Comparison of ENCODE assay signal across 8 cellular contexts in genomic region chr15:66504563-66505429, GRCh38. TPM values are rescaled to one million over a fixed set of nuclear protein-coding genes. Genes with fewer than 3 reads are reported as not detected.
DNase-seq lines count a peak whose midpoint lies in the region; ATAC-seq and TF ChIP-seq lines count a peak whose summit lies in the region.

Gene RPL4, minus strand, starts transcription at chr15:66504855. Its CDS starts 65 bp downstream, at chr15:66504790.
Gene ZWILCH, plus strand, starts transcription at chr15:66505326. Its CDS starts 13 bp downstream, at chr15:66505339.

- TF ChIP-seq CTCF in WTC11 (IDR thresholded peaks at IDR 0.05), result no peak
- no peak for TF ChIP-seq CTCF in cardiac fibroblast (IDR thresholded peaks at IDR 0.05; ENCODE audit: low read depth, low read length)

- CTCF ChIA-PET in WTC11 (lab: Charles Lee), result interaction anchor here (0.7 to 1.0 kb wide), 3 partner anchors 8 to 118 kb away, joined by 3 read pairs; partner anchors contain the start of gene MAP2K1

- no peaks in the 10 kb centered on the region for H3K9me3 Mint-ChIP-seq in WTC11
- no peaks in the 10 kb centered on the region for H3K9me3 Mint-ChIP-seq in immature natural killer cell

- H3K27me3 Mint-ChIP-seq in WTC11 (ENCODE audit: low read depth) (no peaks in the 10 kb centered on the region), immature natural killer cell (ENCODE audit: low read depth in 3 of 3) (peaks cover 10 to 14% (median 12%) of the 10 kb centered on the region in 3 donors)

- peak within 1 kb of the TSS; percentile 75 to 96 for H3K4me3 ChIP-seq in cardiac fibroblast (replicated peaks in 1 of 2; ENCODE audit: low read depth in 2 of 2, low read length in 2 of 2)

- peak within 1 kb of the TSS; percentile 100 for H3K4me3 Mint-ChIP-seq in WTC11
- H3K4me3 Mint-ChIP-seq in immature natural killer cell, result peak within 1 kb of the TSS; percentile 96 to 100 (median 99)

- peak; percentile 84 for DNase-seq in NK-92 treated with Interleukin-12 subunit alpha and Interleukin-12 subunit beta, amount 100 ng/mL, for 24 hours (lab: John Stamatoyannopoulos, UW)
- no peak for DNase-seq in NK-92 (lab: John Stamatoyannopoulos, UW; ENCODE audit: unreplicated experiment)
- DNase-seq in NCI-H2196 (lab: John Stamatoyannopoulos, UW; ENCODE audit: unreplicated experiment), result peak; percentile 54
- DNase-seq in WTC11 (ENCODE audit: low spot score), result peak; percentile 69
- peak; percentile 89 to 93 for DNase-seq in cardiac fibroblast (ENCODE audit: low read depth in 2 of 2)
- peak; percentile 85 to 87 (median 86) for DNase-seq in immature natural killer cell
- DNase-seq in stimulated activated CD4-positive, alpha-beta T cell treated with anti-CD3 and anti-CD28 coated beads, Interleukin-12 subunit alpha, Interleukin-12 subunit beta, amount 100 ng/mL, for 24 hours (ENCODE audit: low read depth in 2 of 2), result peak; percentile 65 to 73

- H3K27ac Mint-ChIP-seq in WTC11, result peak within 1 kb of the TSS; percentile 99
- peak within 1 kb of the TSS; percentile 97 to 100 (median 98) for H3K27ac Mint-ChIP-seq in immature natural killer cell

- H3K4me1 Mint-ChIP-seq in WTC11 (peaks cover 36% of the 10 kb centered on the region), immature natural killer cell (peaks cover 39 to 57% of the 10 kb centered on the region in 2 donors)

- H3K36me3 Mint-ChIP-seq in WTC11 (peaks cover 53% of the 10 kb centered on the region), immature natural killer cell (peaks cover 10 to 30% (median 14%) of the 10 kb centered on the region in 3 donors)

- POLR2A ChIA-PET in WTC11 (lab: Charles Lee), result interaction anchor here (1.2 kb wide), 1 partner anchor 117 kb away, joined by 4 read pairs; no protein-coding TSS in a partner anchor

- ATAC-seq in HG03025 (IDR thresholded peaks at IDR 0.05; ENCODE audit: low FRiP score, unreplicated experiment), result peak; percentile 76
- peak; percentile 80 for ATAC-seq in WTC11

TF ChIP-seq in WTC11, 78 proteins besides CTCF, POLR2A, EP300 and RAD21 (continues in another document):
- TF ChIP-seq ZNF121 (CRISPR knock-in tag; IDR thresholded peaks at IDR 0.05) (peak; percentile 100), SOX15 (CRISPR knock-in tag; IDR thresholded peaks at IDR 0.05) (no peak), ZNF416 (CRISPR knock-in tag; IDR thresholded peaks at IDR 0.05) (no peak; the same call in 1 of the 2 replicates), ZSCAN18 (CRISPR knock-in tag; IDR thresholded peaks at IDR 0.05) (no peak), TCF7 (CRISPR knock-in tag; IDR thresholded peaks at IDR 0.05; ENCODE audit: low read depth) (no peak), MAX (CRISPR knock-in tag; IDR thresholded peaks at IDR 0.05) (peak; percentile 82), ZNF671 (CRISPR knock-in tag; IDR thresholded peaks at IDR 0.05) (no peak; the same call in 1 of the 2 replicates), NFATC4 (CRISPR knock-in tag; IDR thresholded peaks at IDR 0.05) (peak; percentile 16; the same call in 1 of the 2 replicates), RELA (CRISPR knock-in tag; IDR thresholded peaks at IDR 0.05; ENCODE audit: borderline replicate concordance) (no peak), NR2C2 (CRISPR knock-in tag; IDR thresholded peaks at IDR 0.05) (no peak), GTF2I (CRISPR knock-in tag; conservative IDR thresholded peaks at IDR 0.05) (peak; percentile 99), MYBL2 (CRISPR knock-in tag; IDR thresholded peaks at IDR 0.05) (no peak), SMAD4 (CRISPR knock-in tag; IDR thresholded peaks at IDR 0.05) (peak; percentile 80), ARID4B (CRISPR knock-in tag; IDR thresholded peaks at IDR 0.05; ENCODE audit: borderline replicate concordance) (0 out of 2 replicates have a peak, but pooled peaks have one; percentile 75), AR (CRISPR knock-in tag; IDR thresholded peaks at IDR 0.05) (peak; percentile 11; the same call in 1 of the 2 replicates), CREB1 (CRISPR knock-in tag; IDR thresholded peaks at IDR 0.05) (0 out of 2 replicates have a peak, but pooled peaks have one; percentile 53), GRHL2 (CRISPR knock-in tag; IDR thresholded peaks at IDR 0.05; ENCODE audit: insufficient replicate concordance, severe bottlenecking) (no peak), MLX (CRISPR knock-in tag; IDR thresholded peaks at IDR 0.05) (no peak)

RNA-seq across cellular contexts. Expression of gene RPL4, which starts in this region (rescaled TPM):
- 3,648 to 4,125 TPM (median 4,060 TPM) in 3 replicates for total RNA-seq in WTC11 (2021)
- polyA plus RNA-seq in immature natural killer cell, result 100 to 1,000 TPM; 391 to 659 (median 556) TPM

RNA-seq across cellular contexts. Expression of gene ZWILCH, which starts in this region (rescaled TPM):
- 41.1 to 50.2 TPM (median 46.6 TPM) in 3 replicates for total RNA-seq in WTC11 (2021)
- polyA plus RNA-seq in immature natural killer cell, result 10 to 100 TPM in 2 of 3 donors, 1 to 10 TPM in 1; 9.2 to 16.6 (median 12.5) TPM
